In the genomic region with DNA sequence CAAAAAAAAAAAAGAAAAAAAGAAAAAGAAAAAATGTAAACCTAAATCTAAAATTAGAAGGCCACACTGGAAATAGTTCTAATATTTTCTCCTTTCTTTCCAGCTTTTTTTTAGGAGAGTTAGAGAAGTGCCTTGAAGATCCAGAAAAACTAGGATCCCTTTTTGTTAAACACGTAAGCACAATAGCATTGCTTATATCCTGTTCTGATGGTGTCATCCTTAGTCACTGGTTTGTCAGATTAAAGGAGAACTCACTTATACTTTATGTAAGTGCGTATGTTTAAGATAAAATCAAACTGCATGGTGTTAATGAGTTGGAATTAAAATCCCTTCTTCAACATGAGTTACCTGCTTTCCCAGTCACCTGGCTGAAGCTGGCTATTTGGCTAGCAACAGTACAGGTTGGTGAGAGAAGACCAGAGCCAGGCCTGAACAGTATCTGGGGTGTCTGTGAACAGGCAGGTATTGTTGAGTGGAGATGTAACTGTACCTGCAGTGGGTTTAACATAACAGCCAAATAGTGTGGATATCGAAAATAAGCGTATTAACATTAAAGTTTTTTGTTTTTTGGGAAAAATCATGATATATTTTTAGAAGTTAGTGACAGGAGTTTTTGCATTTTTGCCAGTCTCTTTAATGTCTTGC, we compare ENCODE assay signal across 17 cellular contexts.
DNase-seq lines count a peak whose midpoint lies in the region; ATAC-seq, FAIRE-seq and TF ChIP-seq lines count a peak whose summit lies in the region.
"Had no signal": no experiment of that assay in that cellular context is flagged by ENCODE, and none has a peak within 500 bp of the region (broad histone marks: within the 10 kb centered on the region; RNA-seq: fewer than 3 reads in every experiment).

No MANE protein-coding gene starts in this region.

- no peak for TF ChIP-seq POLR2A in endothelial cell of umbilical vein (IDR thresholded peaks at IDR 0.05; ENCODE audit: low read depth, low read length)

- CTCF ChIA-PET in endothelial cell of umbilical vein (lab: Charles Lee): interaction anchor here (0.7 to 2.8 kb wide), 5 partner anchors 11 to 172 kb away, joined by 3 to 8 read pairs (median 7); no protein-coding TSS in a partner anchor

- intact Hi-C loops in endothelial cell of umbilical vein (cut with micrococcal nuclease): no loop called here

- peaks cover 30% of the 10 kb centered on the region for H3K4me1 ChIP-seq in GM23248 (ENCODE audit: insufficient read depth)
- H3K4me1 ChIP-seq in RWPE2 (ENCODE audit: insufficient read depth, poor library complexity, severe bottlenecking): peaks cover 37% of the 10 kb centered on the region
- peaks cover 14% of the 10 kb centered on the region for H3K4me1 ChIP-seq in endothelial cell of umbilical vein (ENCODE audit: control insufficient read depth, extremely low read depth, insufficient read depth, low read length)
- peaks cover 19% of the 10 kb centered on the region for H3K4me1 ChIP-seq in osteoblast (ENCODE audit: insufficient read depth, low read length)
- H3K4me1 ChIP-seq in MM.1S (ENCODE audit: low read length): no peaks in the 10 kb centered on the region
- H3K4me1 ChIP-seq: upper lobe of left lung had no signal

- peaks cover 90% of the 10 kb centered on the region for H3F3A ChIP-seq in GM23248 (ENCODE audit: insufficient read depth)
- no peaks in the 10 kb centered on the region for H3F3A ChIP-seq in MM.1S (ENCODE audit: insufficient read depth, low read length)

- H3K79me2 ChIP-seq in GM23248 (ENCODE audit: insufficient read depth) (peaks cover 93% of the 10 kb centered on the region), endothelial cell of umbilical vein (ENCODE audit: control insufficient read depth, insufficient read depth, low read length) (no peaks in the 10 kb centered on the region), osteoblast (ENCODE audit: insufficient read depth, low read length) (peaks cover 17% of the 10 kb centered on the region), MM.1S (ENCODE audit: low read length) (no peaks in the 10 kb centered on the region)

- peak overlapping the region; percentile 84 for H3K27ac ChIP-seq in GM23248
- peak overlapping the region; percentile 92 for H3K27ac ChIP-seq in RWPE2 (ENCODE audit: poor library complexity, severe bottlenecking)
- peak overlapping the region; percentile 41 for H3K27ac ChIP-seq in endothelial cell of umbilical vein (ENCODE audit: insufficient read depth, low read depth, low read length)
- H3K27ac ChIP-seq in osteoblast (ENCODE audit: low read depth, low read length): peak overlapping the region; percentile 84
- no peak overlapping the region for H3K27ac ChIP-seq in MM.1S (ENCODE audit: low read length)
- H3K27ac ChIP-seq: neutrophil, upper lobe of left lung had no signal

- no peaks in the 10 kb centered on the region for H3K9me3 ChIP-seq in GM23248 (ENCODE audit: low read depth)
- H3K9me3 ChIP-seq in RWPE2 (ENCODE audit: severe bottlenecking): no peaks in the 10 kb centered on the region
- H3K9me3 ChIP-seq in endothelial cell of umbilical vein (replicated peaks; ENCODE audit: control insufficient read depth, insufficient read depth, low read length): no peaks in the 10 kb centered on the region
- no peaks in the 10 kb centered on the region for H3K9me3 ChIP-seq in osteoblast (ENCODE audit: low read depth, low read length)
- H3K9me3 ChIP-seq in MM.1S (replicated peaks; ENCODE audit: insufficient read depth, low read length): no peaks in the 10 kb centered on the region
- H3K9me3 ChIP-seq: neutrophil, upper lobe of left lung had no signal

- H4K20me1 ChIP-seq in GM23248 (ENCODE audit: insufficient read depth) (no peaks in the 10 kb centered on the region), endothelial cell of umbilical vein (replicated peaks; ENCODE audit: control insufficient read depth, extremely low read depth, insufficient read depth, low read length) (no peaks in the 10 kb centered on the region), osteoblast (ENCODE audit: insufficient read depth, low read length) (no peaks in the 10 kb centered on the region), MM.1S (ENCODE audit: insufficient read depth, low read length) (no peaks in the 10 kb centered on the region)

- no peak for TF ChIP-seq CTCF in RWPE2 (IDR thresholded peaks at IDR 0.05; ENCODE audit: poor library complexity, severe bottlenecking)
- no peak for TF ChIP-seq CTCF in endothelial cell of umbilical vein (IDR thresholded peaks at IDR 0.05; ENCODE audit: extremely low read depth in 1 of 2, insufficient read depth in 1 of 2, low read depth in 1 of 2, low read length in 2 of 2)
- no peak for TF ChIP-seq CTCF in osteoblast (IDR thresholded peaks at IDR 0.05; ENCODE audit: extremely low read depth, low read depth, low read length)
- no peak for TF ChIP-seq CTCF in MM.1S (IDR thresholded peaks at IDR 0.05; ENCODE audit: low read length)

- DNase-seq in GM23248 (peak; percentile 89), RWPE2 (ENCODE audit: low spot score) (no peak), endothelial cell of umbilical vein (ENCODE audit: low read depth, low spot score) (peak; percentile 39), osteoblast (ENCODE audit: insufficient read length, low spot score, missing footprints) (no peak), AG08396 (ENCODE audit: low spot score) (no peak), MM.1S (no peak)
- DNase-seq in activated CD8-positive, alpha-beta memory T cell treated with anti-CD3 and anti-CD28 coated beads, Interleukin-2, amount 50 U/mL, for 48 hours: no peak
- DNase-seq: activated CD4-positive, alpha-beta memory T cell treated with anti-CD3 and anti-CD28 coated beads for 36 hours; anterior cingulate cortex; glutamatergic neuron; midbrain; NCI-H1417; NCI-H345; upper lobe of left lung had no signal

- in situ Hi-C loops in GM23248 (cut with MboI): no loop called here

- FAIRE-seq in endothelial cell of umbilical vein (lab: Jason Lieb, UNC): peak; percentile 80

- dilution Hi-C loops in endothelial cell of umbilical vein (cut with MboI; ENCODE audit: extremely low pct_ligation_motif_present, low sequenced_read_pairs): no loop called here

- POLR2A ChIA-PET in endothelial cell of umbilical vein (lab: Charles Lee): no interaction called here

- no peaks in the 10 kb centered on the region for H3K9me2 ChIP-seq in GM23248 (ENCODE audit: insufficient read depth)
- H3K9me2 ChIP-seq in MM.1S (replicated peaks; ENCODE audit: insufficient read depth, low read length): no peaks in the 10 kb centered on the region

- peaks cover 92% of the 10 kb centered on the region for H3K36me3 ChIP-seq in GM23248 (ENCODE audit: low read depth)
- H3K36me3 ChIP-seq in RWPE2 (ENCODE audit: low read depth): peaks cover 96% of the 10 kb centered on the region
- peaks cover 23 to 26% of the 10 kb centered on the region in 2 experiments for H3K36me3 ChIP-seq in endothelial cell of umbilical vein (ENCODE audit: control insufficient read depth in 2 of 2, extremely low read depth in 1 of 2, insufficient read depth in 2 of 2, low read length in 2 of 2)
- H3K36me3 ChIP-seq in osteoblast (ENCODE audit: insufficient read depth, low read length): peaks cover 95% of the 10 kb centered on the region
- H3K36me3 ChIP-seq in MM.1S (replicated peaks; ENCODE audit: insufficient read depth, low read length): no peaks in the 10 kb centered on the region
- H3K36me3 ChIP-seq: neutrophil had no signal

- H3K4me2 ChIP-seq in GM23248 (ENCODE audit: unreplicated experiment) (peak overlapping the region; percentile 50), endothelial cell of umbilical vein (ENCODE audit: insufficient read depth, low read length) (no peak overlapping the region), osteoblast (ENCODE audit: insufficient read depth, low read length) (no peak overlapping the region), MM.1S (ENCODE audit: low read depth, low read length) (no peak overlapping the region)

- WGBS in GM23248 (ENCODE audit: low coverage in 1 of 2, low lambda C conversion rate in 2 of 2, missing lambda C conversion rate in 2 of 2), 2 experiments: 50 to 52% methylated on average over 4 of the region's 4 CpGs

- no TSS peak for BruUV-seq in endothelial cell of umbilical vein (replicated peaks; lab: Mats Ljungman, UMichigan)

- peak; percentile 63 for ATAC-seq in RWPE2 (ENCODE audit: low read depth)
- no peak for ATAC-seq in GM19023 (IDR thresholded peaks at IDR 0.05; ENCODE audit: unreplicated experiment)
- ATAC-seq: stimulated activated memory B cell treated with anti-CD40 and anti-IgM and Interleukin-4, amounts not matched to agents 10 μg/mL and 1 μg/mL and 100 μg/mL, for 72 hours had no signal

- no peak overlapping the region for H2AFZ ChIP-seq in GM23248
- no peak overlapping the region for H2AFZ ChIP-seq in endothelial cell of umbilical vein (ENCODE audit: low read depth, low read length)
- H2AFZ ChIP-seq in osteoblast (ENCODE audit: low read length): no peak overlapping the region
- H2AFZ ChIP-seq in MM.1S (ENCODE audit: low read length): no peak overlapping the region

- H3K4me3 ChIP-seq in GM23248: no peak overlapping the region
- no peak overlapping the region for H3K4me3 ChIP-seq in RWPE2 (ENCODE audit: severe bottlenecking)
- no peak overlapping the region for H3K4me3 ChIP-seq in endothelial cell of umbilical vein (replicated peaks in 1 of 3; ENCODE audit: insufficient read depth in 1 of 3, low read depth in 1 of 3, low read length in 3 of 3)
- H3K4me3 ChIP-seq in osteoblast (ENCODE audit: insufficient read depth, low read length): no peak overlapping the region
- no peak overlapping the region for H3K4me3 ChIP-seq in MM.1S (ENCODE audit: low read length)
- H3K4me3 ChIP-seq: upper lobe of left lung had no signal

- H3K9me1 ChIP-seq in endothelial cell of umbilical vein (replicated peaks; ENCODE audit: control insufficient read depth, extremely low read depth, insufficient read depth, low read length): no peaks in the 10 kb centered on the region

- H3K9ac ChIP-seq in GM23248 (peak overlapping the region; percentile 63), endothelial cell of umbilical vein (replicated peaks; ENCODE audit: extremely low read depth, insufficient read depth, low read length) (no peak overlapping the region), MM.1S (ENCODE audit: low read length) (no peak overlapping the region)

- no peaks in the 10 kb centered on the region for H3K27me3 ChIP-seq in GM23248 (replicated peaks; ENCODE audit: insufficient read depth)
- H3K27me3 ChIP-seq in RWPE2 (ENCODE audit: insufficient read depth, poor library complexity, severe bottlenecking): no peaks in the 10 kb centered on the region
- H3K27me3 ChIP-seq in endothelial cell of umbilical vein (ENCODE audit: control insufficient read depth in 2 of 2, insufficient read depth in 2 of 2, low read length in 2 of 2): no peaks in the 10 kb centered on the region
- no peaks in the 10 kb centered on the region for H3K27me3 ChIP-seq in osteoblast (ENCODE audit: insufficient read depth, low read length)
- H3K27me3 ChIP-seq in MM.1S (replicated peaks; ENCODE audit: insufficient read depth, low read length): no peaks in the 10 kb centered on the region
- H3K27me3 ChIP-seq: neutrophil, upper lobe of left lung had no signal

TF ChIP-seq in endothelial cell of umbilical vein, 7 proteins besides CTCF, POLR2A, EP300 and RAD21 (continues in another document):
- peak; percentile 83 for TF ChIP-seq GATA2 (IDR thresholded peaks at IDR 0.05; ENCODE audit: insufficient read depth, insufficient read length, low read depth, low read length)
- TF ChIP-seq, protein P1, sequence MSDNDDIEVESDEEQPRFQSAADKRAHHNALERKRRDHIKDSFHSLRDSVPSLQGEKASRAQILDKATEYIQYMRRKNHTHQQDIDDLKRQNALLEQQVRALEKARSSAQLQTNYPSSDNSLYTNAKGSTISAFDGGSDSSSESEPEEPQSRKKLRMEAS (IDR thresholded peaks at IDR 0.05; ENCODE audit: insufficient read depth, insufficient read length): no peak

Comparison
In these comparisons a context has a peak if more than half of its experiments do, and no peak if none do; other contexts are left out.
1. DNase-seq: peak in GM23248 (single experiment) and endothelial cell of umbilical vein (single experiment); none in RWPE2 (single experiment), osteoblast (single experiment), activated CD8-positive, alpha-beta memory T cell treated with anti-CD3 and anti-CD28 coated beads, Interleukin-2, amount 50 U/mL, for 48 hours (single experiment), AG08396 (single experiment) and MM.1S (single experiment).